In genomic region chr21:33668180-33668579, GRCh38 we compare ENCODE assay signal across 18 cellular contexts. TPM values are rescaled to one million over a fixed set of nuclear protein-coding genes. Genes with fewer than 3 reads are reported as not detected.
A peak's percentile ranks its signal among the peaks of the same experiment; 100 is the strongest.
DNase-seq lines count a peak whose midpoint lies in the region; ATAC-seq and TF ChIP-seq lines count a peak whose summit lies in the region.
"Had no signal": no experiment of that assay in that cellular context is flagged by ENCODE, and none has a peak within 500 bp of the region (broad histone marks: within the 10 kb centered on the region; RNA-seq: fewer than 3 reads in every experiment).

No MANE protein-coding gene starts in this region.

- DNase-seq in EL (peak; percentile 73), NCI-H226 (peak; percentile 55), mammary epithelial cell (peak; percentile 17), mesenchymal stem cell (peak; percentile 45), NCI-H2171 treated with DMSO at 0.1 percent for 48 hours (lab: John Stamatoyannopoulos, UW) (no peak)
- DNase-seq in activated CD8-positive, alpha-beta memory T cell treated with anti-CD3 and anti-CD28 coated beads, Interleukin-2, amount 10 ng/mL, durations not matched to agents 7 days and 5 days, result no peak
- DNase-seq: activated CD8-positive, alpha-beta memory T cell treated with anti-CD3 and anti-CD28 coated beads for 24 hours; activated effector memory CD4-positive, alpha-beta T cell treated with Interleukin-2 at 50 U/mL for 16 hours; Kasumi-1; lower lobe of right lung; naive thymus-derived CD8-positive, alpha-beta T cell; NCI-H1694; psoas muscle; substantia nigra had no signal

- intact Hi-C loops in mammary epithelial cell (cut with micrococcal nuclease), result no loop called here

- no peaks in the 10 kb centered on the region for H3K9me3 ChIP-seq in mammary epithelial cell (replicated peaks; ENCODE audit: insufficient read depth, low read length)
- no peaks in the 10 kb centered on the region for H3K9me3 ChIP-seq in mesenchymal stem cell (ENCODE audit: control insufficient read depth, low read length)
- H3K9me3 ChIP-seq: lower lobe of right lung, psoas muscle had no signal

- H3K4me2 ChIP-seq in mammary epithelial cell (ENCODE audit: insufficient read depth, low read depth, low read length) (no peak overlapping the region), mesenchymal stem cell (ENCODE audit: low read length, poor library complexity, severe bottlenecking) (no peak overlapping the region)

- H3K4me1 ChIP-seq in mammary epithelial cell (ENCODE audit: insufficient read depth, low read length) (peaks cover 8% of the 10 kb centered on the region), mesenchymal stem cell (ENCODE audit: control insufficient read depth, insufficient read depth, low read depth, low read length) (peaks cover 10% of the 10 kb centered on the region)

- H3K18ac ChIP-seq in mesenchymal stem cell (ENCODE audit: low read depth in 1 of 2, low read length in 2 of 2), result no peak overlapping the region

- peak overlapping the region; percentile 19 for H4K8ac ChIP-seq in mesenchymal stem cell (ENCODE audit: low read length)

- no peak overlapping the region for H2AK5ac ChIP-seq in mesenchymal stem cell (ENCODE audit: low read length, severe bottlenecking)

- H3K27ac ChIP-seq in mammary epithelial cell (ENCODE audit: insufficient read depth, low read depth, low read length), result no peak overlapping the region
- H3K27ac ChIP-seq in mesenchymal stem cell (ENCODE audit: low read length, poor library complexity, severe bottlenecking), result no peak overlapping the region
- H3K27ac ChIP-seq: BLaER1 treated with 17β-estradiol and CSF1 and Interleukin-3, amounts not matched to agents 10 nM and 100 nM; HL-60; lower lobe of right lung; psoas muscle had no signal

- H3K36me3 Mint-ChIP-seq in activated CD8-positive, alpha-beta memory T cell treated with anti-CD3 and anti-CD28 coated beads, Interleukin-2, amount 10 ng/mL, durations not matched to agents 7 days and 5 days, result no peaks in the 10 kb centered on the region
- H3K36me3 Mint-ChIP-seq: naive thymus-derived CD8-positive, alpha-beta T cell had no signal

- dilution Hi-C loops in mammary epithelial cell (cut with HindIII; ENCODE audit: low sequenced_read_pairs), result no loop called here

- BruUV-seq in mammary epithelial cell (replicated peaks; lab: Mats Ljungman, UMichigan), result no TSS peak

- H4K91ac ChIP-seq in mesenchymal stem cell (ENCODE audit: low read length), result no peak overlapping the region

- no peaks in the 10 kb centered on the region for H4K20me1 ChIP-seq in mammary epithelial cell (ENCODE audit: insufficient read depth, low read length)

- H3K4me3 ChIP-seq in mammary epithelial cell (replicated peaks in 1 of 3; ENCODE audit: insufficient read depth in 1 of 3, low read depth in 2 of 3, low read length in 3 of 3) (no peak overlapping the region), mesenchymal stem cell (ENCODE audit: insufficient read depth in 1 of 2, low read depth in 1 of 2, low read length in 2 of 2) (no peak overlapping the region)
- H3K4me3 ChIP-seq: BLaER1 treated with 17β-estradiol and CSF1 and Interleukin-3, amounts not matched to agents 10 nM and 100 nM; lower lobe of right lung; psoas muscle had no signal

- no peak overlapping the region for H2BK15ac ChIP-seq in mesenchymal stem cell (ENCODE audit: low read depth, poor library complexity, severe bottlenecking)

- H2BK5ac ChIP-seq in mesenchymal stem cell (ENCODE audit: low read depth, low read length, poor library complexity, severe bottlenecking), result no peak overlapping the region

- no peak overlapping the region for H2BK12ac ChIP-seq in mesenchymal stem cell (ENCODE audit: low read length in 2 of 2)

- no peaks in the 10 kb centered on the region for H3K36me3 ChIP-seq in mammary epithelial cell (ENCODE audit: insufficient read depth, low read length)
- H3K36me3 ChIP-seq in mesenchymal stem cell (ENCODE audit: control insufficient read depth in 1 of 2, insufficient read depth in 2 of 2, low read depth in 1 of 2, low read length in 2 of 2), result no peaks in the 10 kb centered on the region
- H3K36me3 ChIP-seq: lower lobe of right lung had no signal

- H3K4ac ChIP-seq in mesenchymal stem cell (ENCODE audit: low read depth in 1 of 2, low read length in 2 of 2), result no peak overlapping the region

- H3K27ac Mint-ChIP-seq in activated CD8-positive, alpha-beta memory T cell treated with anti-CD3 and anti-CD28 coated beads, Interleukin-2, amount 10 ng/mL, durations not matched to agents 7 days and 5 days, result no peak overlapping the region
- H3K27ac Mint-ChIP-seq: naive thymus-derived CD8-positive, alpha-beta T cell had no signal

- H3K79me1 ChIP-seq in mesenchymal stem cell (replicated peaks; ENCODE audit: low read length, poor library complexity, severe bottlenecking), result peaks cover 12% of the 10 kb centered on the region

- ATAC-seq in activated CD8-positive, alpha-beta memory T cell treated with anti-CD3 and anti-CD28 coated beads, Interleukin-2, amount 10 ng/mL, durations not matched to agents 7 days and 5 days, result no peak
- ATAC-seq in HG02870 (IDR thresholded peaks at IDR 0.05; ENCODE audit: unreplicated experiment) (no peak), HG03025 (IDR thresholded peaks at IDR 0.05; ENCODE audit: low FRiP score, unreplicated experiment) (no peak)
- ATAC-seq: lower lobe of right lung; naive thymus-derived CD8-positive, alpha-beta T cell; psoas muscle had no signal

- H3K79me2 ChIP-seq in mammary epithelial cell (ENCODE audit: insufficient read depth, low read length), result peaks cover 91% of the 10 kb centered on the region

- H3K9ac ChIP-seq in mammary epithelial cell (ENCODE audit: insufficient read depth, low read length), result no peak overlapping the region
- no peak overlapping the region for H3K9ac ChIP-seq in mesenchymal stem cell (ENCODE audit: low read length)
- H3K9ac ChIP-seq: BLaER1 treated with 17β-estradiol and CSF1 and Interleukin-3, amounts not matched to agents 10 nM and 100 nM had no signal

- no peak overlapping the region for H3K14ac ChIP-seq in mesenchymal stem cell (ENCODE audit: low read length in 2 of 2)

- H3K4me3 Mint-ChIP-seq in activated CD8-positive, alpha-beta memory T cell treated with anti-CD3 and anti-CD28 coated beads, Interleukin-2, amount 10 ng/mL, durations not matched to agents 7 days and 5 days, result no peak overlapping the region
- H3K4me3 Mint-ChIP-seq: naive thymus-derived CD8-positive, alpha-beta T cell had no signal

- 48% methylated on average over 4 of the region's 4 CpGs for WGBS in mammary epithelial cell (ENCODE audit: low coverage, missing lambda C conversion rate)
- WGBS in mesenchymal stem cell, result 85% methylated on average over 2 of the region's 4 CpGs

- H2BK120ac ChIP-seq in mesenchymal stem cell (ENCODE audit: low read depth, low read length), result no peak overlapping the region

- H3K27me3 Mint-ChIP-seq in activated CD8-positive, alpha-beta memory T cell treated with anti-CD3 and anti-CD28 coated beads, Interleukin-2, amount 10 ng/mL, durations not matched to agents 7 days and 5 days, result peaks cover 2% of the 10 kb centered on the region
- H3K27me3 Mint-ChIP-seq: naive thymus-derived CD8-positive, alpha-beta T cell had no signal

- no peak overlapping the region for H3K23ac ChIP-seq in mesenchymal stem cell (ENCODE audit: low read length in 2 of 2)

- CTCF ChIA-PET in mammary epithelial cell (lab: Charles Lee; ENCODE audit: low non-redundant PET), result interaction anchor here (0.5 kb wide), 1 partner anchor 227 kb away, joined by 4 read pairs; no protein-coding TSS in a partner anchor
- CTCF ChIA-PET in activated CD8-positive, alpha-beta memory T cell treated with anti-CD3 and anti-CD28 coated beads, Interleukin-2, amount 10 ng/mL, durations not matched to agents 7 days and 5 days (lab: Charles Lee), result no interaction called here

- H2AFZ ChIP-seq in mammary epithelial cell (ENCODE audit: low read depth, low read length) (no peak overlapping the region), mesenchymal stem cell (ENCODE audit: low read depth, low read length) (no peak overlapping the region)

- H3K27me3 ChIP-seq in mammary epithelial cell (ENCODE audit: insufficient read depth, low read length) (no peaks in the 10 kb centered on the region), mesenchymal stem cell (ENCODE audit: control insufficient read depth in 1 of 2, insufficient read depth in 1 of 2, low read length in 2 of 2) (no peaks in the 10 kb centered on the region)
- H3K27me3 ChIP-seq: BLaER1 treated with 17β-estradiol and CSF1 and Interleukin-3, amounts not matched to agents 10 nM and 100 nM had no signal

- in situ Hi-C loops in mammary epithelial cell (cut with MboI; ENCODE audit: low sequenced_read_pairs in 2 of 2), result no loop called here

- H3K9me3 Mint-ChIP-seq in activated CD8-positive, alpha-beta memory T cell treated with anti-CD3 and anti-CD28 coated beads, Interleukin-2, amount 10 ng/mL, durations not matched to agents 7 days and 5 days (ENCODE audit: low read depth), result no peaks in the 10 kb centered on the region
- H3K9me3 Mint-ChIP-seq: naive thymus-derived CD8-positive, alpha-beta T cell had no signal

- H3K4me1 Mint-ChIP-seq in activated CD8-positive, alpha-beta memory T cell treated with anti-CD3 and anti-CD28 coated beads, Interleukin-2, amount 10 ng/mL, durations not matched to agents 7 days and 5 days, result no peaks in the 10 kb centered on the region

- no peak for TF ChIP-seq CTCF in mammary epithelial cell (conservative IDR thresholded peaks at IDR 0.05 in 1 of 2, IDR thresholded peaks at IDR 0.05 in 1 of 2; ENCODE audit: extremely low read depth in 1 of 2, insufficient read depth in 1 of 2, low read depth in 1 of 2, low read length in 2 of 2)

RNA-seq across cellular contexts. Expression of gene ITSN1, which starts 25.9 kb away (rescaled TPM):
- total RNA-seq in mammary epithelial cell, result 10 to 100 TPM; 18.7 to 34.0 TPM
- polyA plus RNA-seq in mammary epithelial cell, result 37.3 TPM
- 32.1 TPM for polyA minus RNA-seq in mammary epithelial cell
- polyA plus RNA-seq in mesenchymal stem cell (2013, experiment 1 of 2), result 32.0 TPM
- 30.6 TPM for polyA plus RNA-seq in mesenchymal stem cell (2013, experiment 2 of 2)
- 1 to 10 TPM; 2.0 to 3.9 TPM for total RNA-seq in activated CD8-positive, alpha-beta memory T cell treated with anti-CD3 and anti-CD28 coated beads, Interleukin-2, amount 10 ng/mL, durations not matched to agents 7 days and 5 days

RNA-seq across cellular contexts. Expression of gene CRYZL1, which starts 26.6 kb away (rescaled TPM):
- total RNA-seq in mammary epithelial cell, result 10 to 100 TPM; 21.0 to 21.4 TPM
- polyA plus RNA-seq in mammary epithelial cell, result 21.5 TPM
- polyA minus RNA-seq in mammary epithelial cell, result 8.9 TPM
- polyA plus RNA-seq in mesenchymal stem cell (2013, experiment 1 of 2), result 34.0 TPM
- polyA plus RNA-seq in mesenchymal stem cell (2013, experiment 2 of 2), result 33.9 TPM
- 10 to 100 TPM; 28.2 to 36.8 TPM for total RNA-seq in activated CD8-positive, alpha-beta memory T cell treated with anti-CD3 and anti-CD28 coated beads, Interleukin-2, amount 10 ng/mL, durations not matched to agents 7 days and 5 days

Comparison
In these comparisons a context has a peak if more than half of its experiments do, and no peak if none do; other contexts are left out.
1. DNase-seq: peak in EL (single experiment), NCI-H226 (single experiment), mammary epithelial cell (single experiment) and mesenchymal stem cell (single experiment); none in NCI-H2171 treated with DMSO at 0.1 percent for 48 hours (single experiment) and activated CD8-positive, alpha-beta memory T cell treated with anti-CD3 and anti-CD28 coated beads, Interleukin-2, amount 10 ng/mL, durations not matched to agents 7 days and 5 days (single experiment).
2. RNA of gene ITSN1, which starts 25.9 kb away (total RNA-seq): 18.7 to 34.0 TPM in mammary epithelial cell; 2.0 to 3.9 TPM in activated CD8-positive, alpha-beta memory T cell treated with anti-CD3 and anti-CD28 coated beads, Interleukin-2, amount 10 ng/mL, durations not matched to agents 7 days and 5 days; every median in the first group is over 4 times any median in the second.